In the genomic region with DNA sequence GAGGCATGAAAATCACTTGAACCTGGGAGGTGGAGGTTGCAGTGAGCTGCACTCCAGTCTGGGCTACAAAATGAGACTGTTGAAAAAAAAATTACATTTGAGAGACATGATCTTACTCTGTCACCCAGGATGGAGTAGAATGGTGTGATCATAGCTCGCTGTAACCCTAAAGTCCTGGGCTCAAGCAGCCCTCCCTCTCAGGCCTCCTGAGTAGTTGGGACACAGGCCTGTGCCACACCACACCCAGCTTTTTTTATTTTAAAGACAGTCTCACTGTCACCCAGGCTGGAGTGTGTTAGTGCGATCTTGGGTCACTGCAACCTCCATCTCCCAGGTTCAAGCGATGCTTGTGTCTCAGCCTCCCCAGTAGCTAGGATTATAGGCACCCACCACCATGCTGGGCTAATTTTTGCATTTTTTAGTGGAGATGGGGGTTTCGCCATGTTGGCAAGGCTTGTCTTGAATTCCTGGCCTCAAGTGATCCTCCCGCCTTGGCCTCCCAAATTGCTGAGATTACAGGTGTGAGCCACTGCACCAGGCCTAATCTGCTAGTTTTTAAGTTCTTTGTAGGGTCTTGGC, we compare ENCODE assay signal across 20 cellular contexts. TPM values are rescaled to one million over a fixed set of nuclear protein-coding genes. Genes with fewer than 3 reads are reported as not detected.
DNase-seq lines count a peak whose midpoint lies in the region; ATAC-seq, FAIRE-seq and TF ChIP-seq lines count a peak whose summit lies in the region.
"Had no signal": no experiment of that assay in that cellular context is flagged by ENCODE, and none has a peak within 500 bp of the region (broad histone marks: within the 10 kb centered on the region; RNA-seq: fewer than 3 reads in every experiment).

No MANE protein-coding gene starts in this region.

- H3K36me3 ChIP-seq in right atrium auricular region (peaks cover 71% of the 10 kb centered on the region), HUES64 (ENCODE audit: insufficient read depth, low read length) (peaks cover 85% of the 10 kb centered on the region), GM12878 (ENCODE audit: control insufficient read depth in 2 of 2, insufficient read depth in 2 of 2, low read length in 1 of 2) (peaks cover 12 to 31% of the 10 kb centered on the region in 2 experiments), psoas muscle (ENCODE audit: insufficient read depth in 1 of 2, low read depth in 1 of 2) (peaks cover 6 to 81% of the 10 kb centered on the region in 2 donors)

- no TSS peak for BruUV-seq in GM12878 (replicated peaks; lab: Mats Ljungman, UMichigan)

- H3K9me3 ChIP-seq in right atrium auricular region (no peaks in the 10 kb centered on the region), HUES64 (ENCODE audit: insufficient read depth, low read depth, low read length) (no peaks in the 10 kb centered on the region), GM12878 (replicated peaks; ENCODE audit: control insufficient read depth, insufficient read depth, low read length) (no peaks in the 10 kb centered on the region), psoas muscle (no peaks in the 10 kb centered on the region)

- H3K4me1 ChIP-seq in right atrium auricular region (peaks cover 0 to 19% of the 10 kb centered on the region in 2 donors), HUES64 (ENCODE audit: insufficient read depth, low read length) (peaks cover 7% of the 10 kb centered on the region; the same call in 1 of the 2 replicates), GM12878 (ENCODE audit: control insufficient read depth, insufficient read depth, low read length) (no peaks in the 10 kb centered on the region), psoas muscle (peaks cover 16% of the 10 kb centered on the region)

- in situ Hi-C loops in GM12878 (cut with MboI): loop anchor here (25.0 kb wide), 1 partner anchor 1682 kb away; the partner anchor contains the start of genes ARFIP1 and TIGD4

- H3K4me3 ChIP-seq in right atrium auricular region (no peak overlapping the region), HUES64 (ENCODE audit: low read length) (no peak overlapping the region), GM12878 (no peak overlapping the region), psoas muscle (no peak overlapping the region)

- no peaks in the 10 kb centered on the region for H3K27me3 ChIP-seq in right atrium auricular region
- H3K27me3 ChIP-seq in HUES64 (ENCODE audit: insufficient read depth, low read length): no peaks in the 10 kb centered on the region
- H3K27me3 ChIP-seq in GM12878 (replicated peaks in 1 of 2; ENCODE audit: control insufficient read depth in 2 of 2, insufficient read depth in 2 of 2, low read length in 1 of 2): no peaks in the 10 kb centered on the region
- no peaks in the 10 kb centered on the region for H3K27me3 ChIP-seq in psoas muscle (ENCODE audit: insufficient read depth in 3 of 3, low read length in 2 of 3)
- H3K27me3 ChIP-seq: foreskin keratinocyte had no signal

- peaks cover 32% of the 10 kb centered on the region for H3K79me2 ChIP-seq in GM12878 (ENCODE audit: control insufficient read depth, insufficient read depth, low read length)

- TF ChIP-seq CTCF in right atrium auricular region (IDR thresholded peaks at IDR 0.05) (no peak), GM12878 (IDR thresholded peaks at IDR 0.05 in 2 of 3, conservative IDR thresholded peaks at IDR 0.05 in 1 of 3; ENCODE audit: control insufficient read depth in 2 of 3, extremely low read depth in 1 of 3, insufficient read depth in 1 of 3, low read depth in 3 of 3, low read length in 3 of 3) (no peak), psoas muscle (IDR thresholded peaks at IDR 0.05) (no peak)

- H4K20me1 ChIP-seq in GM12878 (ENCODE audit: control insufficient read depth, insufficient read depth): peaks cover 9% of the 10 kb centered on the region

- TF ChIP-seq EP300 in GM12878 (IDR thresholded peaks at IDR 0.05; ENCODE audit: borderline replicate concordance in 1 of 2, control insufficient read depth in 1 of 2, low read depth in 2 of 2, low read length in 2 of 2): no peak

- H2AFZ ChIP-seq in GM12878 (ENCODE audit: control insufficient read depth, low read depth, low read length): no peak overlapping the region

- no peak for FAIRE-seq in GM12878 (lab: Jason Lieb, UNC)
- FAIRE-seq: colon had no signal

- no peak for DNase-seq in Right ventricle myocardium superior
- no peak for DNase-seq in right atrium auricular region (ENCODE audit: low spot score)
- no peak for DNase-seq in GM12878 (ENCODE audit: low read depth, low spot score)
- no peak for DNase-seq in psoas muscle
- no peak for DNase-seq in GM03348 (ENCODE audit: low spot score)
- DNase-seq in LoVo (ENCODE audit: low spot score): no peak
- no peak for DNase-seq in hippocampal formation (lab: John Stamatoyannopoulos, UW)
- DNase-seq: activated CD4-positive, alpha-beta T cell treated with anti-CD3 and anti-CD28 coated beads, Interleukin-2, amount 50 U/mL, for 4 hours; amygdala; foreskin keratinocyte; left cardiac atrium; NCI-H1092 treated with DMSO at 0.1 percent for 48 hours; NCI-H2107; NCI-H524 treated with DMSO at 0.1 percent for 48 hours; OCI-M1; stimulated activated CD4-positive, alpha-beta T cell treated with anti-CD3 and anti-CD28 coated beads, Interleukin-1b, Interleukin-23, amount 100 ng/mL, for 48 hours; SW 1271 had no signal

- RAD21 ChIA-PET in GM12878 (lab: Charles Lee; ENCODE audit: unreplicated experiment): no interaction called here

- TF ChIP-seq RAD21 in GM12878 (IDR thresholded peaks at IDR 0.05; ENCODE audit: insufficient read depth, low read depth, low read length): no peak

- CTCF ChIA-PET in GM12878 (lab: Yijun Ruan, JAX): interaction anchor here (1.0 to 1.9 kb wide), 2 partner anchors 12 to 16 kb away, joined by 3 to 12 read pairs; no protein-coding TSS in a partner anchor

- POLR2A ChIA-PET in GM12878 (lab: Charles Lee): interaction anchor here (0.8 kb wide), 1 partner anchor 91 kb away, joined by 3 read pairs; the partner anchor contains the start of gene LRBA

- H3K4me2 ChIP-seq in GM12878 (ENCODE audit: control insufficient read depth, insufficient read depth): no peak overlapping the region
- H3K4me2 ChIP-seq: KMS-11 had no signal

- ATAC-seq in Right ventricle myocardium superior (ENCODE audit: poor library complexity) (peak; percentile 16), GM12878 (peak; percentile 22), psoas muscle (peak; percentile 18 to 35 (median 30))
- ATAC-seq: foreskin keratinocyte had no signal

- H3K9ac ChIP-seq in HUES64 (ENCODE audit: low read depth, low read length) (no peak overlapping the region), GM12878 (ENCODE audit: control insufficient read depth, insufficient read depth, low read length) (no peak overlapping the region)
- H3K9ac ChIP-seq: KMS-11 had no signal

- 98% methylated on average over 5 of the region's 5 CpGs for WGBS in HUES64
- 97% methylated on average over 5 of the region's 5 CpGs for WGBS in GM12878 (ENCODE audit: insufficient coverage, insufficient replicate concordance, low lambda C conversion rate, missing lambda C conversion rate)
- 94 to 97% (median 95%) methylated on average over 5 of the region's 5 CpGs for whole genome bisulfite sequencing in psoas muscle, 3 donors

- 0 out of 2 replicates have a peak, but pooled peaks have one; percentile 25 for TF ChIP-seq POLR2A in GM12878 (IDR thresholded peaks at IDR 0.05; ENCODE audit: low read depth, low read length)

- H3K27ac ChIP-seq in right atrium auricular region (no peak overlapping the region), HUES64 (ENCODE audit: low read depth, low read length) (peak overlapping the region; percentile 48; the same call in 1 of the 2 replicates), GM12878 (ENCODE audit: control insufficient read depth, insufficient read depth) (no peak overlapping the region), psoas muscle (no peak overlapping the region)
- H3K27ac ChIP-seq: foreskin keratinocyte, KMS-11 had no signal

- intact Hi-C loops in Right ventricle myocardium superior (cut with DNase I): no loop called here
- intact Hi-C loops in GM12878 (cut with micrococcal nuclease; ENCODE audit: unreplicated experiment): no loop called here
- intact Hi-C loops in psoas muscle (cut with DNase I): no loop called here

- SMC1A ChIA-PET in GM12878 (lab: Charles Lee; ENCODE audit: uncharacterized antibody, unreplicated experiment): interaction anchor here (0.5 to 1.8 kb wide), 5 partner anchors 9 to 257 kb away, joined by 3 to 7 read pairs (median 3); no protein-coding TSS in a partner anchor

TF ChIP-seq in GM12878, 131 proteins besides CTCF, POLR2A, EP300 and RAD21:
- TF ChIP-seq POU2F2 (IDR thresholded peaks at IDR 0.05; ENCODE audit: borderline replicate concordance, low read depth, low read length) (no peak), SUPT20H (IDR thresholded peaks at IDR 0.05; ENCODE audit: borderline replicate concordance, control insufficient read depth, low read depth, low read length) (no peak), POLR2AphosphoS5 (IDR thresholded peaks at IDR 0.05; ENCODE audit: low read length) (peak; percentile 49; the same call in 1 of the 2 replicates)

RNA-seq across cellular contexts. Expression of gene RPS3A, which starts 6.1 kb away (rescaled TPM):
- total RNA-seq in Right ventricle myocardium superior (944 TPM), right atrium auricular region (1,000 to 10,000 TPM; 1,734 to 2,285 TPM), GM12878 (2014; rRNA removed) (2,490 and 2,970 TPM in 2 replicates), GM12878 (2014; rRNA removed; fragmentation: Illumina TruSeq; extraction: Trizol) (4,035 and 4,105 TPM in 2 replicates), GM12878 (2021) (2,962 and 3,106 TPM in 2 replicates), psoas muscle (1,000 to 10,000 TPM in 1 of 4 donors, 100 to 1,000 TPM in 3; 841 to 1,071 (median 926) TPM)
- polyA plus RNA-seq in HUES64 (2013, experiment 1 of 2): 2,873 TPM
- polyA plus RNA-seq in HUES64 (2013, experiment 2 of 2): 3,063 TPM
- 524 and 558 TPM in 2 replicates for total RNA-seq in GM12878 (2013; cell fraction: nucleolus; rRNA removed)
- 3,094 TPM for polyA plus RNA-seq in GM12878 (2011; ENCODE audit: low read depth)
- polyA plus RNA-seq in GM12878 (2011; rRNA removed) (5,827 and 8,647 TPM in 2 replicates), GM12878 (2014; fragmentation: Illumina TruSeq; extraction: Trizol) (3,671 and 4,649 TPM in 2 replicates), GM12878 (2014; fragmentation: Nextera tagmentation; extraction: Ambion mirVana) (1,000 to 10,000 TPM; 5,081 to 5,756 TPM), GM12878 (2014; rRNA removed) (2,593 and 3,382 TPM in 2 replicates), GM12878 (2016; fragmentation: Nextera tagmentation; extraction: Ambion mirVana) (1,000 to 10,000 TPM; 1,754 to 1,978 TPM), psoas muscle (1,000 to 10,000 TPM; 1,821 to 2,333 (median 2,087) TPM)
- polyA plus RNA-seq in GM12878 (2011; cell fraction: cytosol; rRNA removed): 2,333 and 2,782 TPM in 2 replicates
- 1,077 and 1,354 TPM in 2 replicates for polyA plus RNA-seq in GM12878 (2011; cell fraction: nucleus; rRNA removed)
- 3,101 and 5,084 TPM in 2 replicates for polyA plus RNA-seq in GM12878 (2012)
- 811 and 1,197 TPM in 2 replicates for polyA minus RNA-seq in GM12878 (2011; rRNA and poly(A)+ RNA removed)
- 428 and 462 TPM in 2 replicates for polyA minus RNA-seq in GM12878 (2011; cell fraction: cytosol; rRNA and poly(A)+ RNA removed)
- polyA minus RNA-seq in GM12878 (2011; cell fraction: nucleus; rRNA and poly(A)+ RNA removed): 147 and 155 TPM in 2 replicates
